8 cellular contexts compared by ENCODE assay signal in the genomic region with DNA sequence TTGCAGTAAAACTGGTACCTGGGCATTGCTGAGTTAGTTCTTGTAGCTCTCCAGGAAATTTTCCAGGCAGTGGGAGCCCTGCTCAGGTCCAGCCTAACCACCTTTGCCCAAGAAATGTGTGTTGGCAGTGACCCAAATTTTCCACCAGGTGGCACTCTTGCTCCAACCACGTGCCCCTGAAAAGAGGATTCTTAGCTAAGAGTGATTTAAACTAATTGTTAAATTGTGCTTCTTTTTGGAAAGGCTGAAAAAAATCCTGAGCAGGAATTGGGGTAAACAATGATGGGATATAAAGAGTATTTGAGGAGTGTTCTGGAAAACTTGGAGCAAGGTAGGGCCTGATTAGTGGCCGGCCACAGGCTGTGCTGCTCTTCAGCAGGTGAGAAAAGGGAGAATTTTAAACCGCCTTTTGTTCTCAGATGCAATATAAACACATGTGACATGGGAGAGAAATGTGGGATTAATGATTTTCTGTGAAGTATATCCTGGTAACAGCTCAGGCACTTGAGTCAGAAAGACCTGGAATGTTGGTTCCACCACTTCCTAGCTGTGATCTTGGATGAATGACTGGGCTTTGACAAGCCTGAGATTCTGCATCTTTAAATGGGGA.
DNase-seq lines count a peak whose midpoint lies in the region; ATAC-seq and TF ChIP-seq lines count a peak whose summit lies in the region.

No MANE protein-coding gene starts in this region.

- TF ChIP-seq CTCF in OCI-LY3 (IDR thresholded peaks at IDR 0.05; ENCODE audit: low read depth, low read length) (peak; percentile 94), epithelial cell of proximal tubule (conservative IDR thresholded peaks at IDR 0.05; ENCODE audit: low read depth, low read length) (peak; percentile 96)

- peaks cover 47% of the 10 kb centered on the region for H3K27me3 ChIP-seq in OCI-LY3 (ENCODE audit: low read depth, low read length)

- no peaks in the 10 kb centered on the region for H3K9me3 ChIP-seq in OCI-LY3 (ENCODE audit: insufficient read depth, low read length)

- peak; percentile 49 for ATAC-seq in HG03103 (IDR thresholded peaks at IDR 0.05; ENCODE audit: low read depth, unreplicated experiment)
- no peak for ATAC-seq in HG03460 (IDR thresholded peaks at IDR 0.05; ENCODE audit: unreplicated experiment)

- H2AFZ ChIP-seq in OCI-LY3 (ENCODE audit: low read depth, low read length) = no peak overlapping the region

- H3K27ac ChIP-seq in OCI-LY3 (ENCODE audit: low read length) = no peak overlapping the region

- no peak overlapping the region for H3K9ac ChIP-seq in OCI-LY3 (ENCODE audit: low read length)

- H3K4me2 ChIP-seq in OCI-LY3 (ENCODE audit: low read length) = no peak overlapping the region

- DNase-seq in Daoy (ENCODE audit: low read depth) (peak; percentile 67), activated T-cell treated with anti-CD3 and anti-CD28 coated beads for 24 hours (ENCODE audit: low read depth) (peak; percentile 69), epithelial cell of proximal tubule (ENCODE audit: low read depth) (peak; percentile 87), mucosa of gallbladder (ENCODE audit: low spot score) (peak; percentile 83)
- DNase-seq in stimulated activated CD8-positive, alpha-beta memory T cell treated with anti-CD3 and anti-CD28 coated beads, Interleukin-7, amount 100 ng/mL, for 24 hours (ENCODE audit: low read depth) = peak; percentile 56

- H3K36me3 ChIP-seq in OCI-LY3 (replicated peaks; ENCODE audit: low read depth, low read length) = no peaks in the 10 kb centered on the region

- 0 out of 2 replicates have a peak, but pooled peaks cover 2% of the 10 kb centered on the region for H3K4me1 ChIP-seq in OCI-LY3 (ENCODE audit: low read length)

- H4K20me1 ChIP-seq in OCI-LY3 (ENCODE audit: insufficient read depth, low read length) = no peaks in the 10 kb centered on the region

- H3K4me3 ChIP-seq in OCI-LY3 (ENCODE audit: low read length) = no peak overlapping the region
- no peak overlapping the region for H3K4me3 ChIP-seq in epithelial cell of proximal tubule (ENCODE audit: low read depth, low read length)

- H3K79me2 ChIP-seq in OCI-LY3 (ENCODE audit: low read length) = no peaks in the 10 kb centered on the region
